In genomic region chr7:43198016-43198415, GRCh38 we compare ENCODE assay signal across 25 cellular contexts.
A peak's percentile ranks its signal among the peaks of the same experiment; 100 is the strongest.
DNase-seq lines count a peak whose midpoint lies in the region; ATAC-seq, FAIRE-seq and TF ChIP-seq lines count a peak whose summit lies in the region.
"Had no signal": no experiment of that assay in that cellular context is flagged by ENCODE, and none has a peak within 500 bp of the region (broad histone marks: within the 10 kb centered on the region; RNA-seq: fewer than 3 reads in every experiment).

No MANE protein-coding gene starts in this region.

- H3K4me3 Mint-ChIP-seq in stimulated activated naive CD8-positive, alpha-beta T cell treated with anti-CD3 and anti-CD28 coated beads, Interleukin-15, amount 100 ng/mL, for 72 hours = no peak overlapping the region
- H3K4me3 Mint-ChIP-seq in natural killer cell treated with Interleukin-12 subunit alpha and Interleukin-12 subunit beta and Interleukin-15 and Interleukin-18, amount 100 ng/mL, for 72 hours = no peak overlapping the region
- no peak overlapping the region for H3K4me3 Mint-ChIP-seq in activated CD4-positive, alpha-beta memory T cell treated with anti-CD3 and anti-CD28 coated beads, Interleukin-2, amount 10 ng/mL, durations not matched to agents 7 days and 5 days
- H3K4me3 Mint-ChIP-seq: B cell; CD8-positive, alpha-beta T cell had no signal

- no peaks in the 10 kb centered on the region for H3K27me3 ChIP-seq in H1 (replicated peaks in 1 of 4; ENCODE audit: control insufficient read depth in 3 of 4, extremely low read depth in 1 of 4, insufficient read depth in 3 of 4, low read length in 3 of 4)
- H3K27me3 ChIP-seq in MM.1S (replicated peaks; ENCODE audit: insufficient read depth, low read length) = no peaks in the 10 kb centered on the region
- H3K27me3 ChIP-seq: SJSA1 had no signal

- TF ChIP-seq CTCF in H1 (IDR thresholded peaks at IDR 0.05; ENCODE audit: control extremely low read depth in 1 of 3, insufficient read depth in 1 of 3, low read depth in 1 of 3, low read length in 3 of 3) (no peak), MM.1S (IDR thresholded peaks at IDR 0.05; ENCODE audit: low read length) (no peak)

- H3K4me2 ChIP-seq in H1 (ENCODE audit: insufficient read depth in 1 of 2, low read depth in 2 of 2, low read length in 2 of 2) = peak overlapping the region in 1 of 2 experiments; percentile 1; a peak in 1 of 4 replicates
- no peak overlapping the region for H3K4me2 ChIP-seq in MM.1S (ENCODE audit: low read depth, low read length)
- H3K4me2 ChIP-seq: PC-9 had no signal

- no peak for TF ChIP-seq RAD21 in H1 (IDR thresholded peaks at IDR 0.05 in 1 of 2, conservative IDR thresholded peaks at IDR 0.05 in 1 of 2; ENCODE audit: low read depth in 2 of 2, low read length in 2 of 2)

- H3K79me1 ChIP-seq in H1 (ENCODE audit: low read depth, low read length) = no peaks in the 10 kb centered on the region

- H3K9me3 Mint-ChIP-seq in stimulated activated naive CD8-positive, alpha-beta T cell treated with anti-CD3 and anti-CD28 coated beads, Interleukin-15, amount 100 ng/mL, for 72 hours = no peaks in the 10 kb centered on the region
- H3K9me3 Mint-ChIP-seq in natural killer cell treated with Interleukin-12 subunit alpha and Interleukin-12 subunit beta and Interleukin-15 and Interleukin-18, amount 100 ng/mL, for 72 hours = no peaks in the 10 kb centered on the region
- H3K9me3 Mint-ChIP-seq in activated CD4-positive, alpha-beta memory T cell treated with anti-CD3 and anti-CD28 coated beads, Interleukin-2, amount 10 ng/mL, durations not matched to agents 7 days and 5 days = no peaks in the 10 kb centered on the region
- H3K9me3 Mint-ChIP-seq: CD8-positive, alpha-beta T cell had no signal

- H4K91ac ChIP-seq in H1 (replicated peaks; ENCODE audit: insufficient read length, low read length) = peak overlapping the region; percentile 99

- H3K4me1 Mint-ChIP-seq in stimulated activated naive CD8-positive, alpha-beta T cell treated with anti-CD3 and anti-CD28 coated beads, Interleukin-15, amount 100 ng/mL, for 72 hours = no peaks in the 10 kb centered on the region
- no peaks in the 10 kb centered on the region for H3K4me1 Mint-ChIP-seq in natural killer cell treated with Interleukin-12 subunit alpha and Interleukin-12 subunit beta and Interleukin-15 and Interleukin-18, amount 100 ng/mL, for 72 hours (ENCODE audit: low read depth in 2 of 2)
- H3K4me1 Mint-ChIP-seq in activated CD4-positive, alpha-beta memory T cell treated with anti-CD3 and anti-CD28 coated beads, Interleukin-2, amount 10 ng/mL, durations not matched to agents 7 days and 5 days = no peaks in the 10 kb centered on the region
- H3K4me1 Mint-ChIP-seq: B cell had no signal

- peaks cover 13% of the 10 kb centered on the region for H3K27me3 Mint-ChIP-seq in stimulated activated naive CD8-positive, alpha-beta T cell treated with anti-CD3 and anti-CD28 coated beads, Interleukin-15, amount 100 ng/mL, for 72 hours
- H3K27me3 Mint-ChIP-seq in natural killer cell treated with Interleukin-12 subunit alpha and Interleukin-12 subunit beta and Interleukin-15 and Interleukin-18, amount 100 ng/mL, for 72 hours = peaks cover 4 to 12% of the 10 kb centered on the region in 2 donors
- H3K27me3 Mint-ChIP-seq in activated CD4-positive, alpha-beta memory T cell treated with anti-CD3 and anti-CD28 coated beads, Interleukin-2, amount 10 ng/mL, durations not matched to agents 7 days and 5 days = peaks cover 2% of the 10 kb centered on the region

- no peaks in the 10 kb centered on the region for H3F3A ChIP-seq in MM.1S (ENCODE audit: insufficient read depth, low read length)

- peak overlapping the region; percentile 100 for H2BK12ac ChIP-seq in H1 (ENCODE audit: low read depth, low read length)

- H3K27ac Mint-ChIP-seq in stimulated activated naive CD8-positive, alpha-beta T cell treated with anti-CD3 and anti-CD28 coated beads, Interleukin-15, amount 100 ng/mL, for 72 hours = no peak overlapping the region
- H3K27ac Mint-ChIP-seq in natural killer cell treated with Interleukin-12 subunit alpha and Interleukin-12 subunit beta and Interleukin-15 and Interleukin-18, amount 100 ng/mL, for 72 hours = no peak overlapping the region
- H3K27ac Mint-ChIP-seq in activated CD4-positive, alpha-beta memory T cell treated with anti-CD3 and anti-CD28 coated beads, Interleukin-2, amount 10 ng/mL, durations not matched to agents 7 days and 5 days = no peak overlapping the region
- H3K27ac Mint-ChIP-seq: B cell; CD8-positive, alpha-beta T cell had no signal

- H3K23me2 ChIP-seq in H1 (ENCODE audit: low read depth, low read length) = peaks cover 8% of the 10 kb centered on the region; the same call in 1 of the 2 replicates

- H3K56ac ChIP-seq in H1 (replicated peaks; ENCODE audit: insufficient read length, low read depth, low read length) = peak overlapping the region; percentile 91

- H3K14ac ChIP-seq in H1 (ENCODE audit: insufficient read length) = peak overlapping the region; percentile 81

- no peak overlapping the region for H3K23ac ChIP-seq in H1 (ENCODE audit: insufficient read length)

- H2AFZ ChIP-seq in H1 (ENCODE audit: low read length) (no peak overlapping the region), MM.1S (ENCODE audit: low read length) (no peak overlapping the region)
- H2AFZ ChIP-seq: PC-9 had no signal

- H3K9ac ChIP-seq in H1 (replicated peaks in 1 of 4; ENCODE audit: extremely low read depth in 1 of 4, low read depth in 3 of 4, low read length in 3 of 4) (peak overlapping the region in 1 of 4 experiments; percentile 18; a peak in 1 of 7 replicates), MM.1S (ENCODE audit: low read length) (no peak overlapping the region)

- no peak overlapping the region for H3K27ac ChIP-seq in H1 (ENCODE audit: low read depth, low read length)
- H3K27ac ChIP-seq in MM.1S (ENCODE audit: low read length) = no peak overlapping the region
- H3K27ac ChIP-seq: 22Rv1, C4-2B, PC-9 had no signal

- no peaks in the 10 kb centered on the region for H3K9me3 ChIP-seq in H1 (ENCODE audit: insufficient read depth in 2 of 2, low read depth in 1 of 2, low read length in 1 of 2)
- no peaks in the 10 kb centered on the region for H3K9me3 ChIP-seq in MM.1S (replicated peaks; ENCODE audit: insufficient read depth, low read length)
- H3K9me3 ChIP-seq: Caco-2, HAP-1, SJSA1 had no signal

- WGBS in H1 (ENCODE audit: extremely low coverage in 1 of 2, insufficient coverage in 1 of 2, insufficient read length in 1 of 2, insufficient replicate concordance in 2 of 2, low coverage in 1 of 2, low lambda C conversion rate in 2 of 2, missing lambda C conversion rate in 1 of 2), 2 experiments = 94 to 100% methylated on average over 5 to 6 of the region's 6 CpGs

- H3K18ac ChIP-seq in H1 (ENCODE audit: extremely low read depth, low read length) = peak overlapping the region; percentile 49; the same call in 1 of the 2 replicates

- CTCF ChIA-PET in H1 (lab: Charles Lee; ENCODE audit: partially characterized antibody) = no interaction called here
- CTCF ChIA-PET in activated CD4-positive, alpha-beta memory T cell treated with anti-CD3 and anti-CD28 coated beads, Interleukin-2, amount 10 ng/mL, durations not matched to agents 7 days and 5 days (lab: Charles Lee) = no interaction called here

- peak; percentile 23 for ATAC-seq in stimulated activated naive CD8-positive, alpha-beta T cell treated with anti-CD3 and anti-CD28 coated beads, Interleukin-15, amount 100 ng/mL, for 72 hours
- ATAC-seq in stimulated activated naive CD8-positive, alpha-beta T cell treated with anti-CD3 and anti-CD28 coated beads, Interleukin-15, Interleukin-2, amounts not matched to agents 100 U/mL and 50 U/mL, for 24 hours = no peak
- peak; percentile 39 to 48 for ATAC-seq in natural killer cell treated with Interleukin-12 subunit alpha and Interleukin-12 subunit beta and Interleukin-15 and Interleukin-18, amount 100 ng/mL, for 72 hours
- ATAC-seq: CD8-positive, alpha-beta T cell; Right ventricle myocardium inferior had no signal

- H2AK5ac ChIP-seq in H1 (ENCODE audit: low read depth, low read length) = peak overlapping the region; percentile 100

- no peak for TF ChIP-seq EP300 in H1 (IDR thresholded peaks at IDR 0.05; ENCODE audit: borderline replicate concordance in 1 of 2, low read depth in 2 of 2, low read length in 2 of 2)

- H4K20me1 ChIP-seq in H1 (replicated peaks in 1 of 2; ENCODE audit: control insufficient read depth in 1 of 2, insufficient read depth in 2 of 2, low read length in 2 of 2) (peaks cover 0 to 4% of the 10 kb centered on the region in 2 experiments), MM.1S (ENCODE audit: insufficient read depth, low read length) (no peaks in the 10 kb centered on the region)

- H4K8ac ChIP-seq in H1 (ENCODE audit: extremely low read depth, insufficient read depth, low read length) = peak overlapping the region; percentile 4; the same call in 1 of the 2 replicates

- H3K4me3 ChIP-seq in H1 (ENCODE audit: extremely low read depth in 1 of 4, insufficient read depth in 2 of 4, low read depth in 3 of 4, low read length in 4 of 4) = no peak overlapping the region
- no peak overlapping the region for H3K4me3 ChIP-seq in MM.1S (ENCODE audit: low read length)
- H3K4me3 ChIP-seq: HAP-1, PC-9, SJSA1 had no signal

- H3K36me3 ChIP-seq in H1 (ENCODE audit: control insufficient read depth in 2 of 4, insufficient read depth in 4 of 4, low read length in 3 of 4) (no peaks in the 10 kb centered on the region), MM.1S (replicated peaks; ENCODE audit: insufficient read depth, low read length) (no peaks in the 10 kb centered on the region)
- H3K36me3 ChIP-seq: HAP-1, SJSA1 had no signal

- DNase-seq in stimulated activated naive CD8-positive, alpha-beta T cell treated with anti-CD3 and anti-CD28 coated beads, Interleukin-15, amount 100 ng/mL, for 72 hours = no peak
- DNase-seq in stimulated activated naive CD8-positive, alpha-beta T cell treated with anti-CD3 and anti-CD28 coated beads, Interleukin-15, Interleukin-2, amounts not matched to agents 100 U/mL and 50 U/mL, for 24 hours = no peak
- DNase-seq in H1 (ENCODE audit: low read depth in 1 of 2, low spot score in 2 of 2) (no peak), urothelium cell line (ENCODE audit: low spot score) (no peak), DMS53 (lab: John Stamatoyannopoulos, UW) (no peak), MM.1S (no peak)
- DNase-seq in natural killer cell treated with Interleukin-12 subunit alpha and Interleukin-12 subunit beta and Interleukin-15 and Interleukin-18, amount 100 ng/mL, for 72 hours (ENCODE audit: low spot score) = no peak
- DNase-seq in activated CD4-positive, alpha-beta memory T cell treated with anti-CD3 and anti-CD28 coated beads, Interleukin-2, amount 10 ng/mL, durations not matched to agents 7 days and 5 days = no peak
- DNase-seq: Caco-2; CD8-positive, alpha-beta T cell; DMS 273 treated with DMSO at 0.1 percent for 48 hours; DMS79 treated with DMSO at 0.1 percent for 48 hours; GF-D8; Karpas-422; NCI-H1105; NCI-H2029 treated with DMSO at 0.1 percent for 48 hours; NCI-H526 treated with DMSO at 0.1 percent for 48 hours; PC-9 had no signal

- peak overlapping the region; percentile 92 for H2BK20ac ChIP-seq in H1 (ENCODE audit: low read length)

- no peak for FAIRE-seq in H1 (lab: Jason Lieb, UNC)
- FAIRE-seq in urothelium cell line (lab: Jason Lieb, UNC) = peak; percentile 99
- FAIRE-seq: GM18507 had no signal

- peak overlapping the region; percentile 87 for H2BK5ac ChIP-seq in H1 (ENCODE audit: low read depth, low read length)

- H2BK120ac ChIP-seq in H1 (replicated peaks; ENCODE audit: low read depth, low read length) = peak overlapping the region; percentile 94

- H2BK15ac ChIP-seq in H1 (ENCODE audit: low read length) = peak overlapping the region; percentile 84

- H3K9me2 ChIP-seq in MM.1S (replicated peaks; ENCODE audit: insufficient read depth, low read length) = no peaks in the 10 kb centered on the region

- H3K36me3 Mint-ChIP-seq in natural killer cell treated with Interleukin-12 subunit alpha and Interleukin-12 subunit beta and Interleukin-15 and Interleukin-18, amount 100 ng/mL, for 72 hours = no peaks in the 10 kb centered on the region
- no peaks in the 10 kb centered on the region for H3K36me3 Mint-ChIP-seq in activated CD4-positive, alpha-beta memory T cell treated with anti-CD3 and anti-CD28 coated beads, Interleukin-2, amount 10 ng/mL, durations not matched to agents 7 days and 5 days (ENCODE audit: low read depth)
- H3K36me3 Mint-ChIP-seq: CD8-positive, alpha-beta T cell had no signal

- peak overlapping the region; percentile 32 for H4K5ac ChIP-seq in H1 (ENCODE audit: insufficient read length, low read depth, low read length)

- H3K79me2 ChIP-seq in H1 (ENCODE audit: control insufficient read depth in 1 of 2, insufficient read depth in 2 of 2, low read length in 2 of 2) = no peaks in the 10 kb centered on the region
- H3K79me2 ChIP-seq in MM.1S (ENCODE audit: low read length) = no peaks in the 10 kb centered on the region

- TF ChIP-seq POLR2A in H1 (IDR thresholded peaks at IDR 0.05; ENCODE audit: control extremely low read depth in 1 of 2, low read depth in 2 of 2, low read length in 2 of 2) = no peak

- peaks cover 7 to 32% (median 21%) of the 10 kb centered on the region in 4 experiments for H3K4me1 ChIP-seq in H1 (replicated peaks in 1 of 4; ENCODE audit: control insufficient read depth in 3 of 4, insufficient read depth in 4 of 4, low read length in 3 of 4)
- 0 out of 2 replicates have a peak, but pooled peaks cover 4% of the 10 kb centered on the region for H3K4me1 ChIP-seq in MM.1S (ENCODE audit: low read length)
- H3K4me1 ChIP-seq: Caco-2, HAP-1 had no signal

- H3K4ac ChIP-seq in H1 (replicated peaks; ENCODE audit: insufficient read length, low read depth, low read length) = peak overlapping the region; percentile 47

- POLR2A ChIA-PET in H1 (lab: Charles Lee; ENCODE audit: partially characterized antibody) = no interaction called here
- POLR2A ChIA-PET in activated CD4-positive, alpha-beta memory T cell treated with anti-CD3 and anti-CD28 coated beads, Interleukin-2, amount 10 ng/mL, durations not matched to agents 7 days and 5 days (lab: Charles Lee) = no interaction called here
